ENCODE assay signal across 8 cellular contexts in the genomic region with DNA sequence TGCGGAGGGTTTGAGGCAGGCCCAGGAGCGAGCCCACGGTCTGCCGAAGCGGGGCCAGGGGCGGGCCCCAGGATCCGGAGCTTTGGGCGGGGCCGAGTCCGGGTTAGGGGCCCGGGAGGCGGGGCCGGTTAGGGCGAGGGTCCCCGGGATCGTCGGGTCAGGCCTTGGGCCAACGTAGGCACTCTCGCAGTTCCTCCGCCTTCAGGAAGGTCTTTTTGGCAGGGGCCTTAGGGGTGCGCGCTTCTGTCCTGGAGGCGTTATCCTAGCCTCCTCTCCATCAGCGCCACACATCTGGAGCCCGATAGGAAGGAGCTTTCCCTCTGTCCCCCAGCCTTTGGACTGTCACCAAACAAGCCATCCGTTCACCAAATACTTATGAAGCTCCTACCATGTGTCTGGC.
DNase-seq lines count a peak whose midpoint lies in the region; ATAC-seq and TF ChIP-seq lines count a peak whose summit lies in the region.
"Not testable (repeated sequence)": the region's sequence is repeated elsewhere in the genome, so short reads cannot be mapped to it uniquely, and the experiment has no call there.

No MANE protein-coding gene starts in this region.

- peaks cover 13% of the 10 kb centered on the region for H3K4me1 ChIP-seq in BE2C
- H3K4me1 ChIP-seq in OCI-LY1 (ENCODE audit: insufficient read depth, low read length, severe bottlenecking); duodenal mucosa (ENCODE audit: control insufficient read depth in 1 of 2, insufficient read depth in 2 of 2, low read length in 2 of 2); iPS-15b (ENCODE audit: control insufficient read depth, insufficient read depth, low read length): not testable (repeated sequence)

- peak overlapping the region; percentile 87 for H3K4me3 Mint-ChIP-seq in activated T-cell treated with anti-CD3 and anti-CD28 coated beads, Interleukin-2, amount 50 U/mL, for 4 hours
- peak overlapping the region; percentile 93 for H3K4me3 Mint-ChIP-seq in natural killer cell
- peak overlapping the region; percentile 91 for H3K4me3 Mint-ChIP-seq in stimulated activated memory B cell treated with anti-CD40 and anti-IgM and Interleukin-4, amounts not matched to agents 10 μg/mL and 1 μg/mL and 100 μg/mL, for 72 hours

- not testable (repeated sequence) for H3F3A ChIP-seq in OCI-LY1 (ENCODE audit: insufficient read depth, low read length)

- not testable (repeated sequence) for H3K79me2 ChIP-seq in OCI-LY1 (ENCODE audit: insufficient read depth, low read length)

- not testable (repeated sequence) for H4K20me1 ChIP-seq in OCI-LY1 (ENCODE audit: insufficient read depth, low read length)

- not testable (repeated sequence) for DNase-seq in BE2C; HFF-Myc (ENCODE audit: extremely low read depth, low read depth); activated T-cell treated with anti-CD3 and anti-CD28 coated beads, Interleukin-2, amount 50 U/mL, for 4 hours; natural killer cell

- peak overlapping the region in 1 of 2 donors; percentile 98 for H3K27ac Mint-ChIP-seq in natural killer cell
- not testable (repeated sequence) for H3K27ac Mint-ChIP-seq in stimulated activated memory B cell treated with anti-CD40 and anti-IgM and Interleukin-4, amounts not matched to agents 10 μg/mL and 1 μg/mL and 100 μg/mL, for 72 hours

- not testable (repeated sequence) for H3K27ac ChIP-seq in OCI-LY1 (ENCODE audit: low read depth, low read length, poor library complexity, severe bottlenecking)
- peak overlapping the region; percentile 80 for H3K27ac ChIP-seq in duodenal mucosa (ENCODE audit: low read depth, low read length)

- intact Hi-C loops in natural killer cell (cut with micrococcal nuclease) = not testable (repeated sequence)

- H3K27me3 Mint-ChIP-seq in activated T-cell treated with anti-CD3 and anti-CD28 coated beads, Interleukin-2, amount 50 U/mL, for 4 hours (ENCODE audit: low read depth); natural killer cell (ENCODE audit: low read depth in 2 of 2); stimulated activated memory B cell treated with anti-CD40 and anti-IgM and Interleukin-4, amounts not matched to agents 10 μg/mL and 1 μg/mL and 100 μg/mL, for 72 hours: not testable (repeated sequence)

- H3K27me3 ChIP-seq in BE2C; OCI-LY1 (ENCODE audit: insufficient read depth, low read length); duodenal mucosa (ENCODE audit: control insufficient read depth in 1 of 2, insufficient read depth in 2 of 2, low read length in 2 of 2); iPS-15b (ENCODE audit: control insufficient read depth, insufficient read depth, low read length): not testable (repeated sequence)

- peak overlapping the region; percentile 26; the same call in 1 of the 2 replicates for H3K9ac ChIP-seq in OCI-LY1 (ENCODE audit: low read length)
- peak overlapping the region; percentile 56 to 63 for H3K9ac ChIP-seq in duodenal mucosa (ENCODE audit: low read depth in 1 of 2, low read length in 2 of 2)
- H3K9ac ChIP-seq in iPS-15b (ENCODE audit: low read depth, low read length) = not testable (repeated sequence)

- peaks cover 11% of the 10 kb centered on the region for H3K4me1 Mint-ChIP-seq in activated T-cell treated with anti-CD3 and anti-CD28 coated beads, Interleukin-2, amount 50 U/mL, for 4 hours (ENCODE audit: low read depth)
- peaks cover 6 to 15% of the 10 kb centered on the region in 2 donors for H3K4me1 Mint-ChIP-seq in natural killer cell
- peaks cover 17% of the 10 kb centered on the region for H3K4me1 Mint-ChIP-seq in stimulated activated memory B cell treated with anti-CD40 and anti-IgM and Interleukin-4, amounts not matched to agents 10 μg/mL and 1 μg/mL and 100 μg/mL, for 72 hours

- H3K36me3 Mint-ChIP-seq in activated T-cell treated with anti-CD3 and anti-CD28 coated beads, Interleukin-2, amount 50 U/mL, for 4 hours (ENCODE audit: insufficient read depth); natural killer cell; stimulated activated memory B cell treated with anti-CD40 and anti-IgM and Interleukin-4, amounts not matched to agents 10 μg/mL and 1 μg/mL and 100 μg/mL, for 72 hours: not testable (repeated sequence)

- H3K9me3 Mint-ChIP-seq in activated T-cell treated with anti-CD3 and anti-CD28 coated beads, Interleukin-2, amount 50 U/mL, for 4 hours; natural killer cell; stimulated activated memory B cell treated with anti-CD40 and anti-IgM and Interleukin-4, amounts not matched to agents 10 μg/mL and 1 μg/mL and 100 μg/mL, for 72 hours: not testable (repeated sequence)

- not testable (repeated sequence) for H2AFZ ChIP-seq in OCI-LY1 (ENCODE audit: low read length)

- H3K9me3 ChIP-seq in BE2C; OCI-LY1 (ENCODE audit: low read length); duodenal mucosa (ENCODE audit: control insufficient read depth in 1 of 2, low read length in 2 of 2); iPS-15b (ENCODE audit: control insufficient read depth, insufficient read depth, low read length): not testable (repeated sequence)

- H3K4me2 ChIP-seq in OCI-LY1 (ENCODE audit: low read length) = peak overlapping the region; percentile 63

- H3K4me3 ChIP-seq in BE2C (ENCODE audit: low read depth, low read length) = peak overlapping the region; percentile 62
- H3K4me3 ChIP-seq in HFF-Myc (replicated peaks; ENCODE audit: low read depth, low read length) = peak overlapping the region; percentile 46
- peak overlapping the region; percentile 85 for H3K4me3 ChIP-seq in OCI-LY1 (ENCODE audit: low read depth, low read length, poor library complexity, severe bottlenecking)
- peak overlapping the region; percentile 50 to 67 for H3K4me3 ChIP-seq in duodenal mucosa (ENCODE audit: low read depth in 1 of 2, low read length in 2 of 2)
- H3K4me3 ChIP-seq in iPS-15b (ENCODE audit: low read depth, low read length) = peak overlapping the region; percentile 56

- not testable (repeated sequence) for TF ChIP-seq CTCF in BE2C (IDR thresholded peaks at IDR 0.05; ENCODE audit: low read depth, low read length); HFF-Myc (IDR thresholded peaks at IDR 0.05; ENCODE audit: low read depth, low read length, missing control alignments); OCI-LY1 (IDR thresholded peaks at IDR 0.05; ENCODE audit: low read length); natural killer cell (IDR thresholded peaks at IDR 0.05)

- H3K36me3 ChIP-seq in BE2C; OCI-LY1 (ENCODE audit: insufficient read depth, low read length); duodenal mucosa (ENCODE audit: control insufficient read depth in 1 of 2, insufficient read depth in 2 of 2, low read length in 2 of 2); iPS-15b (ENCODE audit: control insufficient read depth, insufficient read depth, low read length): not testable (repeated sequence)

- H3K9me2 ChIP-seq in OCI-LY1 (ENCODE audit: low read depth, low read length) = not testable (repeated sequence)

- not testable (repeated sequence) for ATAC-seq in activated T-cell treated with anti-CD3 and anti-CD28 coated beads, Interleukin-2, amount 50 U/mL, for 4 hours; natural killer cell; stimulated activated memory B cell treated with anti-CD40 and anti-IgM and Interleukin-4, amounts not matched to agents 10 μg/mL and 1 μg/mL and 100 μg/mL, for 72 hours
